28 cellular contexts compared by ENCODE assay signal in genomic region chr7:26309089-26309488, GRCh38.
"Had no signal": no experiment of that assay in that cellular context is flagged by ENCODE, and none has a peak within 500 bp of the region (broad histone marks: within the 10 kb centered on the region; RNA-seq: fewer than 3 reads in every experiment).

No MANE protein-coding gene starts in this region.

- H3K9me3 ChIP-seq: psoas muscle, sigmoid colon, suprapubic skin, tibial artery had no signal

- FAIRE-seq: astrocyte, small intestine, TTC549 had no signal

- H3K27ac ChIP-seq: brain microvascular endothelial cell, parathyroid adenoma, psoas muscle, sigmoid colon, suprapubic skin, tibial artery had no signal

- H3K79me2 ChIP-seq: parathyroid adenoma had no signal

- H3K9ac ChIP-seq: parathyroid adenoma had no signal

- H3K4me1 ChIP-seq: parathyroid adenoma, psoas muscle, sigmoid colon, tibial artery had no signal

- H3K27ac Mint-ChIP-seq: activated naive CD4-positive, alpha-beta T cell treated with anti-CD3 and anti-CD28 coated beads for 36 hours; activated naive CD8-positive, alpha-beta T cell treated with anti-CD3 and anti-CD28 coated beads, Interleukin-2, amount 10 ng/mL, durations not matched to agents 7 days and 5 days; T-cell had no signal

- H3K4me3 Mint-ChIP-seq: activated naive CD4-positive, alpha-beta T cell treated with anti-CD3 and anti-CD28 coated beads for 36 hours; activated naive CD8-positive, alpha-beta T cell treated with anti-CD3 and anti-CD28 coated beads, Interleukin-2, amount 10 ng/mL, durations not matched to agents 7 days and 5 days; effector memory CD8-positive, alpha-beta T cell; immature natural killer cell; naive thymus-derived CD4-positive, alpha-beta T cell; T-cell had no signal

- ATAC-seq: effector memory CD8-positive, alpha-beta T cell; naive thymus-derived CD4-positive, alpha-beta T cell; psoas muscle; T-cell had no signal

- H3K27me3 ChIP-seq: brain microvascular endothelial cell, sigmoid colon, suprapubic skin had no signal

- DNase-seq: activated CD8-positive, alpha-beta memory T cell treated with anti-CD3 and anti-CD28 coated beads for 24 hours; activated effector memory CD4-positive, alpha-beta T cell treated with anti-CD3 and anti-CD28 coated beads, Interleukin-2, amount 50 U/mL, for 16 hours; activated naive CD4-positive, alpha-beta T cell treated with anti-CD3 and anti-CD28 coated beads for 36 hours; activated naive CD8-positive, alpha-beta T cell treated with anti-CD3 and anti-CD28 coated beads, Interleukin-2, amount 10 ng/mL, durations not matched to agents 7 days and 5 days; amniotic stem cell; brain microvascular endothelial cell; effector memory CD8-positive, alpha-beta T cell; erythroblast; head of caudate nucleus; hypothalamus; immature natural killer cell; midbrain; naive thymus-derived CD4-positive, alpha-beta T cell; nucleus accumbens; psoas muscle; sigmoid colon; small intestine; stimulated activated CD4-positive, alpha-beta T cell treated with anti-CD3 and anti-CD28 coated beads, Interleukin-4, amount 100 ng/mL, for 24 hours; stimulated activated CD8-positive, alpha-beta memory T cell treated with anti-CD3 and anti-CD28 coated beads, Interleukin-4, amount 100 ng/mL, for 48 hours; stimulated activated naive CD4-positive, alpha-beta T cell; T-cell; T-helper 9 cell; tibial artery had no signal

- H3K9me3 Mint-ChIP-seq: activated naive CD4-positive, alpha-beta T cell treated with anti-CD3 and anti-CD28 coated beads for 36 hours; activated naive CD8-positive, alpha-beta T cell treated with anti-CD3 and anti-CD28 coated beads, Interleukin-2, amount 10 ng/mL, durations not matched to agents 7 days and 5 days; effector memory CD8-positive, alpha-beta T cell; immature natural killer cell; naive thymus-derived CD4-positive, alpha-beta T cell; T-cell had no signal

- H3K27me3 Mint-ChIP-seq: activated naive CD8-positive, alpha-beta T cell treated with anti-CD3 and anti-CD28 coated beads, Interleukin-2, amount 10 ng/mL, durations not matched to agents 7 days and 5 days; effector memory CD8-positive, alpha-beta T cell; naive thymus-derived CD4-positive, alpha-beta T cell; T-cell had no signal

- H2AFZ ChIP-seq: parathyroid adenoma had no signal

- H3K4me3 ChIP-seq: coronary artery, psoas muscle, sigmoid colon, suprapubic skin, tibial artery had no signal

- H3K36me3 ChIP-seq: brain microvascular endothelial cell, sigmoid colon, suprapubic skin, tibial artery had no signal
